ENCODE assay signal across 2 cellular contexts in genomic region chr15:57595011-57595866, GRCh38.
TF ChIP-seq lines count a peak whose summit lies in the region.

No MANE protein-coding gene starts in this region.

TF ChIP-seq in SK-N-SH, 30 proteins besides CTCF, POLR2A, EP300 and RAD21 (continued from another document):
- TF ChIP-seq USF2 (IDR thresholded peaks at IDR 0.05; ENCODE audit: borderline replicate concordance, low read depth, low read length) (no peak), EZH2phosphoT487 (IDR thresholded peaks at IDR 0.05; ENCODE audit: borderline replicate concordance, low read depth) (no peak), JUND (IDR thresholded peaks at IDR 0.05) (no peak), MEF2A (IDR thresholded peaks at IDR 0.05; ENCODE audit: borderline replicate concordance, low read depth) (no peak), FOXJ3 (CRISPR knock-in tag; IDR thresholded peaks at IDR 0.05) (no peak)

TF ChIP-seq in SK-N-SH treated with all-trans-retinoic acid at 6 μM for 48 hours, 23 proteins besides CTCF, POLR2A, EP300 and RAD21 (continued from another document):
- TF ChIP-seq BACH2 (CRISPR knock-in tag; IDR thresholded peaks at IDR 0.05; ENCODE audit: borderline replicate concordance) (no peak), CSRNP3 (CRISPR knock-in tag; IDR thresholded peaks at IDR 0.05) (no peak), ZNF565 (CRISPR knock-in tag; conservative IDR thresholded peaks at IDR 0.05; ENCODE audit: low read depth) (no peak), ZC3H10 (CRISPR knock-in tag; IDR thresholded peaks at IDR 0.05) (no peak), GLIS3 (CRISPR knock-in tag; IDR thresholded peaks at IDR 0.05) (no peak), ZFP30 (CRISPR knock-in tag; IDR thresholded peaks at IDR 0.05) (no peak), ESRRG (CRISPR knock-in tag; IDR thresholded peaks at IDR 0.05) (no peak), OSR1 (CRISPR knock-in tag; IDR thresholded peaks at IDR 0.05) (no peak)
